17 cellular contexts compared by ENCODE assay signal in genomic region chr11:84264066-84264465, GRCh38.
A peak's percentile ranks its signal among the peaks of the same experiment; 100 is the strongest.
DNase-seq lines count a peak whose midpoint lies in the region; ATAC-seq lines count a peak whose summit lies in the region.
"Had no signal": no experiment of that assay in that cellular context is flagged by ENCODE, and none has a peak within 500 bp of the region (broad histone marks: within the 10 kb centered on the region; RNA-seq: fewer than 3 reads in every experiment).

No MANE protein-coding gene starts in this region.

- H3K27me3 Mint-ChIP-seq in activated T-helper 2 cell treated with anti-CD3 and anti-CD28 coated beads, Interferon-gamma antibody, Interleukin-2, Interleukin-4, amounts not matched to agents 10 μg/mL and 5 μg/mL and 100 μg/mL, durations not matched to agents 14 hours and 24 hours and 36 hours (ENCODE audit: low read depth) = no peaks in the 10 kb centered on the region

- no peak overlapping the region for H3K18ac ChIP-seq in mesenchymal stem cell (ENCODE audit: low read depth in 1 of 2, low read length in 2 of 2)

- no peak overlapping the region for H2BK15ac ChIP-seq in mesenchymal stem cell (ENCODE audit: low read depth, poor library complexity, severe bottlenecking)

- H2BK5ac ChIP-seq in mesenchymal stem cell (ENCODE audit: low read depth, low read length, poor library complexity, severe bottlenecking) = no peak overlapping the region

- no peaks in the 10 kb centered on the region for H3K9me3 ChIP-seq in mesenchymal stem cell (ENCODE audit: control insufficient read depth, low read length)

- H4K91ac ChIP-seq in mesenchymal stem cell (ENCODE audit: low read length) = no peak overlapping the region

- no peak overlapping the region for H3K4me3 ChIP-seq in mesenchymal stem cell (ENCODE audit: insufficient read depth in 1 of 2, low read depth in 1 of 2, low read length in 2 of 2)

- H4K8ac ChIP-seq in mesenchymal stem cell (ENCODE audit: low read length) = no peak overlapping the region

- 100% methylated on average over 1 of the region's 1 CpG for WGBS in mesenchymal stem cell

- no peak overlapping the region for H2BK12ac ChIP-seq in mesenchymal stem cell (ENCODE audit: low read length in 2 of 2)

- no peak overlapping the region for H3K14ac ChIP-seq in mesenchymal stem cell (ENCODE audit: low read length in 2 of 2)

- no peaks in the 10 kb centered on the region for H3K36me3 ChIP-seq in mesenchymal stem cell (ENCODE audit: control insufficient read depth in 1 of 2, insufficient read depth in 2 of 2, low read depth in 1 of 2, low read length in 2 of 2)

- no peak overlapping the region for H3K4ac ChIP-seq in mesenchymal stem cell (ENCODE audit: low read depth in 1 of 2, low read length in 2 of 2)

- H3K9me3 Mint-ChIP-seq in activated T-helper 2 cell treated with anti-CD3 and anti-CD28 coated beads, Interferon-gamma antibody, Interleukin-2, Interleukin-4, amounts not matched to agents 10 μg/mL and 5 μg/mL and 100 μg/mL, durations not matched to agents 14 hours and 24 hours and 36 hours = peaks cover 8% of the 10 kb centered on the region
- H3K9me3 Mint-ChIP-seq: H9 had no signal

- H3K27ac ChIP-seq in angular gyrus (ENCODE audit: low read depth, low read length) (peak overlapping the region; percentile 97), mesenchymal stem cell (ENCODE audit: low read length, poor library complexity, severe bottlenecking) (no peak overlapping the region)
- H3K27ac ChIP-seq: HL-60, KMS-11 had no signal

- H3K4me1 Mint-ChIP-seq in activated T-helper 2 cell treated with anti-CD3 and anti-CD28 coated beads, Interferon-gamma antibody, Interleukin-2, Interleukin-4, amounts not matched to agents 10 μg/mL and 5 μg/mL and 100 μg/mL, durations not matched to agents 14 hours and 24 hours and 36 hours (ENCODE audit: low read depth) = no peaks in the 10 kb centered on the region
- H3K4me1 Mint-ChIP-seq: H9 had no signal

- H3K79me1 ChIP-seq in mesenchymal stem cell (replicated peaks; ENCODE audit: low read length, poor library complexity, severe bottlenecking) = no peaks in the 10 kb centered on the region

- H2AK5ac ChIP-seq in mesenchymal stem cell (ENCODE audit: low read length, severe bottlenecking) = no peak overlapping the region

- no peak for ATAC-seq in GM21723 (IDR thresholded peaks at IDR 0.05; ENCODE audit: unreplicated experiment)

- H2BK120ac ChIP-seq in mesenchymal stem cell (ENCODE audit: low read depth, low read length) = no peak overlapping the region

- H3K4me2 ChIP-seq in mesenchymal stem cell (ENCODE audit: low read length, poor library complexity, severe bottlenecking) = no peak overlapping the region
- H3K4me2 ChIP-seq: KMS-11 had no signal

- H3K27ac Mint-ChIP-seq in activated T-helper 2 cell treated with anti-CD3 and anti-CD28 coated beads, Interferon-gamma antibody, Interleukin-2, Interleukin-4, amounts not matched to agents 10 μg/mL and 5 μg/mL and 100 μg/mL, durations not matched to agents 14 hours and 24 hours and 36 hours = no peak overlapping the region
- H3K27ac Mint-ChIP-seq: H9 had no signal

- peak; percentile 98 for DNase-seq in globus pallidus (ENCODE audit: low spot score)
- peak; percentile 29 for DNase-seq in middle frontal gyrus (ENCODE audit: extremely low spot score, low spot score)
- DNase-seq in dedifferentiated amniotic fluid mesenchymal stem cell (ENCODE audit: extremely low spot score) = no peak
- DNase-seq in mesenchymal stem cell = no peak
- no peak for DNase-seq in activated T-helper 2 cell treated with anti-CD3 and anti-CD28 coated beads, Interferon-gamma antibody, Interleukin-2, Interleukin-4, amounts not matched to agents 10 μg/mL and 5 μg/mL and 100 μg/mL, durations not matched to agents 14 hours and 24 hours and 36 hours (ENCODE audit: low spot score)
- DNase-seq: DMS79 treated with DMSO at 0.1 percent for 48 hours, H9, NCI-H1417, NCI-H187, NCI-H2107, NCI-H510A, NCI-H748 treated with DMSO at 0.1 percent for 48 hours, SHP77 treated with DMSO at 0.1 percent for 48 hours had no signal

- no peak overlapping the region for H2AFZ ChIP-seq in mesenchymal stem cell (ENCODE audit: low read depth, low read length)

- no peaks in the 10 kb centered on the region for H3K36me3 Mint-ChIP-seq in activated T-helper 2 cell treated with anti-CD3 and anti-CD28 coated beads, Interferon-gamma antibody, Interleukin-2, Interleukin-4, amounts not matched to agents 10 μg/mL and 5 μg/mL and 100 μg/mL, durations not matched to agents 14 hours and 24 hours and 36 hours (ENCODE audit: low read depth)

- no peak overlapping the region for H3K4me3 Mint-ChIP-seq in activated T-helper 2 cell treated with anti-CD3 and anti-CD28 coated beads, Interferon-gamma antibody, Interleukin-2, Interleukin-4, amounts not matched to agents 10 μg/mL and 5 μg/mL and 100 μg/mL, durations not matched to agents 14 hours and 24 hours and 36 hours (ENCODE audit: low read depth)
- H3K4me3 Mint-ChIP-seq: H9 had no signal

- H3K4me1 ChIP-seq in mesenchymal stem cell (ENCODE audit: control insufficient read depth, insufficient read depth, low read depth, low read length) = no peaks in the 10 kb centered on the region

- H3K9ac ChIP-seq in mesenchymal stem cell (ENCODE audit: low read length) = no peak overlapping the region
- H3K9ac ChIP-seq: KMS-11 had no signal

- no peak overlapping the region for H3K23ac ChIP-seq in mesenchymal stem cell (ENCODE audit: low read length in 2 of 2)

- intact Hi-C loops in activated T-helper 2 cell treated with anti-CD3 and anti-CD28 coated beads, Interferon-gamma antibody, Interleukin-2, Interleukin-4, amounts not matched to agents 10 μg/mL and 5 μg/mL and 100 μg/mL, durations not matched to agents 14 hours and 24 hours and 36 hours (cut with micrococcal nuclease) = no loop called here

- no peaks in the 10 kb centered on the region for H3K27me3 ChIP-seq in mesenchymal stem cell (ENCODE audit: control insufficient read depth in 1 of 2, insufficient read depth in 1 of 2, low read length in 2 of 2)

Comparison
In these comparisons a context has a peak if more than half of its experiments do, and no peak if none do; other contexts are left out.
1. DNase-seq: peak in globus pallidus (single experiment) and middle frontal gyrus (single experiment); none in dedifferentiated amniotic fluid mesenchymal stem cell (single experiment), mesenchymal stem cell (single experiment) and activated T-helper 2 cell treated with anti-CD3 and anti-CD28 coated beads, Interferon-gamma antibody, Interleukin-2, Interleukin-4, amounts not matched to agents 10 μg/mL and 5 μg/mL and 100 μg/mL, durations not matched to agents 14 hours and 24 hours and 36 hours (single experiment).